ENCODE assay signal across 21 cellular contexts in the genomic region with DNA sequence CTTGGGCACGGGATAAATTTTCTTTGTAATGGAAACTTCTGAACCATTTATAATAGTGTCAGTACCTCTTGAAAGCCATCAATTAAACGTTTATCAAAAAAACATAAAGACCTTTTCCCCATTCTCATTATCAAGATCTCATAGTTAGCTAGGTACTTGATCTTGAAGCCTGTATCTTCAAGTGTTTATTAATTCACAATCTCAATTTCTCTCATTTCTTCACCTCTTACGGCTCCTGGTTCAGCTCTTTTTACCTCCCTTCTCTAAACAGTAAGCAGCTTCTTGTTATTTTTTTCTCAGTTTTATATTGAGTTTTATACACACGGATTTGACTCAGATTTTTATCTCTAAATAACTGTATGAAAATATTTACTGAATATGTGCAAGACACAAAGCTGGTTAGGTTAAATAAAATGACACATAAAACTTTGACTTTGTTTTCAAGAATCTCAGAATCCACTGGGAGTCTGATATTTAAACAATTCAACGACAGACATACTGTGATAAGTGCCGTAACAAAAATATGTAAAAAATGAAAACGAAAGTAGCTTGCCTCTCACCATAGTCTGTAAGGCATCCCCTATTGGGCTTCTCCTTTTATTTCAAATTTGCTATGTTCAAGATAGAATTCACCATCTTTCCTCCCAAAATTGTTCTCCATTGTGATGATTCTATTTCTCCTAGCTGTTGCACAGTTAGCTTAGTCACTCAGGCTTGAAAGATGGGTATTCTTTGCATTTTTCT.
DNase-seq lines count a peak whose midpoint lies in the region; ATAC-seq, FAIRE-seq and TF ChIP-seq lines count a peak whose summit lies in the region.
"Had no signal": no experiment of that assay in that cellular context is flagged by ENCODE, and none has a peak within 500 bp of the region (broad histone marks: within the 10 kb centered on the region; RNA-seq: fewer than 3 reads in every experiment).

No MANE protein-coding gene starts in this region.

- H3K27me3 ChIP-seq in SK-N-SH (ENCODE audit: insufficient read depth), result no peaks in the 10 kb centered on the region
- H3K27me3 ChIP-seq: BE2C, SJCRH30 had no signal

- no peaks in the 10 kb centered on the region for H3K9me3 ChIP-seq in SK-N-SH
- H3K9me3 ChIP-seq: A549, BE2C, SJCRH30 had no signal

- no peak for TF ChIP-seq RAD21 in SK-N-SH (IDR thresholded peaks at IDR 0.05; ENCODE audit: low read length)

- POLR2A ChIA-PET in SK-N-SH (lab: Yijun Ruan, JAX), result no interaction called here

- no peaks in the 10 kb centered on the region for H3K9me2 ChIP-seq in SK-N-SH

- peak; percentile 40 for FAIRE-seq in A204.1 (lab: Jason Lieb, UNC)
- FAIRE-seq: A549, D721Med, GM19239, HTR-8/SVneo had no signal

- TF ChIP-seq CTCF in SK-N-SH (IDR thresholded peaks at IDR 0.05), result no peak
- no peak for TF ChIP-seq CTCF in fibroblast of villous mesenchyme (IDR thresholded peaks at IDR 0.05; ENCODE audit: insufficient read depth, low read depth, low read length)

- H3K4me2 ChIP-seq in SK-N-SH, result no peak overlapping the region
- H3K4me2 ChIP-seq: A549, KMS-11 had no signal

- H3F3A ChIP-seq in SK-N-SH (replicated peaks; ENCODE audit: insufficient read depth), result no peaks in the 10 kb centered on the region

- no peaks in the 10 kb centered on the region for H3K79me2 ChIP-seq in SK-N-SH (ENCODE audit: insufficient read depth)

- H2AFZ ChIP-seq in SK-N-SH (ENCODE audit: low read depth), result peak overlapping the region; percentile 30; the same call in 1 of the 2 replicates

- no peak overlapping the region for H3K4me3 ChIP-seq in SK-N-SH (ENCODE audit: low read depth in 2 of 2, low read length in 1 of 2)
- H3K4me3 ChIP-seq in fibroblast of villous mesenchyme (ENCODE audit: low read depth, low read length), result no peak overlapping the region
- H3K4me3 ChIP-seq: A549, SJCRH30 had no signal

- WGBS in SK-N-SH (ENCODE audit: low lambda C conversion rate), result 51% methylated on average over 7 of the region's 7 CpGs

- DNase-seq in HT1080 (ENCODE audit: low read depth) (peak; percentile 20), SK-N-SH (no peak), fibroblast of villous mesenchyme (ENCODE audit: low read depth) (peak; percentile 7), cortex of kidney (lab: John Stamatoyannopoulos, UW) (no peak), cerebellar cortex (ENCODE audit: low spot score) (no peak)
- no peak for DNase-seq in stimulated activated naive CD4-positive, alpha-beta T cell (lab: John Stamatoyannopoulos, UW)
- DNase-seq: BE2C; GOT3; HCEC 1CT; NCI-H1694; NCI-H2081; NK-92 treated with Interleukin-12 subunit alpha and Interleukin-12 subunit beta, amount 100 ng/mL, for 24 hours; SJCRH30 had no signal

- H4K20me1 ChIP-seq in SK-N-SH (ENCODE audit: insufficient read depth), result no peaks in the 10 kb centered on the region

- TF ChIP-seq EP300 in SK-N-SH (IDR thresholded peaks at IDR 0.05; ENCODE audit: borderline replicate concordance in 1 of 2, low read depth in 1 of 2, low read length in 1 of 2), result no peak

- H3K4me1 ChIP-seq in SK-N-SH (ENCODE audit: control insufficient read depth in 1 of 2, insufficient read depth in 2 of 2, low read depth in 1 of 2, low read length in 1 of 2), result no peaks in the 10 kb centered on the region
- H3K4me1 ChIP-seq: A549, BE2C, SJCRH30 had no signal

- CTCF ChIA-PET in SK-N-SH (lab: Yijun Ruan, JAX), result interaction anchor here (0.7 to 0.8 kb wide), 2 partner anchors 19 to 28 kb away, joined by 3 to 4 read pairs; no protein-coding TSS in a partner anchor

- no peaks in the 10 kb centered on the region for H3K36me3 ChIP-seq in SK-N-SH (replicated peaks in 1 of 2; ENCODE audit: control insufficient read depth in 1 of 2, insufficient read depth in 2 of 2, low read length in 1 of 2)
- H3K36me3 ChIP-seq: BE2C, SJCRH30 had no signal

- H3K9ac ChIP-seq in SK-N-SH, result no peak overlapping the region
- H3K9ac ChIP-seq: KMS-11 had no signal

- H3K27ac ChIP-seq in SK-N-SH (ENCODE audit: low read depth in 2 of 2, low read length in 1 of 2), result no peak overlapping the region
- H3K27ac ChIP-seq: A549, KMS-11, SJCRH30 had no signal

- ATAC-seq in HG03108 (IDR thresholded peaks at IDR 0.05; ENCODE audit: unreplicated experiment), result no peak
- ATAC-seq: A549, Panc1 had no signal

TF ChIP-seq in SK-N-SH, 30 proteins besides CTCF, POLR2A, EP300 and RAD21:
- no peak for TF ChIP-seq MEF2A (IDR thresholded peaks at IDR 0.05; ENCODE audit: borderline replicate concordance, low read depth)
- TF ChIP-seq SIN3A (IDR thresholded peaks at IDR 0.05; ENCODE audit: borderline replicate concordance, low read depth, low read length), result no peak
- no peak for TF ChIP-seq RXRA (IDR thresholded peaks at IDR 0.05; ENCODE audit: borderline replicate concordance, low read depth)
- TF ChIP-seq RCOR1 (IDR thresholded peaks at IDR 0.05; ENCODE audit: low read length), result no peak
- TF ChIP-seq RFX5 (IDR thresholded peaks at IDR 0.05; ENCODE audit: low read length), result no peak
- TF ChIP-seq EZH2phosphoT487 (IDR thresholded peaks at IDR 0.05; ENCODE audit: borderline replicate concordance, low read depth), result no peak
- TF ChIP-seq, protein P1, sequence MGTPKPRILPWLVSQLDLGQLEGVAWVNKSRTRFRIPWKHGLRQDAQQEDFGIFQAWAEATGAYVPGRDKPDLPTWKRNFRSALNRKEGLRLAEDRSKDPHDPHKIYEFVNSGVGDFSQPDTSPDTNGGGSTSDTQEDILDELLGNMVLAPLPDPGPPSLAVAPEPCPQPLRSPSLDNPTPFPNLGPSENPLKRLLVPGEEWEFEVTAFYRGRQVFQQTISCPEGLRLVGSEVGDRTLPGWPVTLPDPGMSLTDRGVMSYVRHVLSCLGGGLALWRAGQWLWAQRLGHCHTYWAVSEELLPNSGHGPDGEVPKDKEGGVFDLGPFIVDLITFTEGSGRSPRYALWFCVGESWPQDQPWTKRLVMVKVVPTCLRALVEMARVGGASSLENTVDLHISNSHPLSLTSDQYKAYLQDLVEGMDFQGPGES (IDR thresholded peaks at IDR 0.05; ENCODE audit: low read depth, low read length), result no peak
- TF ChIP-seq JUND (IDR thresholded peaks at IDR 0.05), result no peak
- TF ChIP-seq NRF1 (IDR thresholded peaks at IDR 0.05; ENCODE audit: low read depth, low read length), result no peak
- TF ChIP-seq POLR2AphosphoS5 (IDR thresholded peaks at IDR 0.05; ENCODE audit: low read depth, low read length), result no peak
- TF ChIP-seq, protein P2, sequence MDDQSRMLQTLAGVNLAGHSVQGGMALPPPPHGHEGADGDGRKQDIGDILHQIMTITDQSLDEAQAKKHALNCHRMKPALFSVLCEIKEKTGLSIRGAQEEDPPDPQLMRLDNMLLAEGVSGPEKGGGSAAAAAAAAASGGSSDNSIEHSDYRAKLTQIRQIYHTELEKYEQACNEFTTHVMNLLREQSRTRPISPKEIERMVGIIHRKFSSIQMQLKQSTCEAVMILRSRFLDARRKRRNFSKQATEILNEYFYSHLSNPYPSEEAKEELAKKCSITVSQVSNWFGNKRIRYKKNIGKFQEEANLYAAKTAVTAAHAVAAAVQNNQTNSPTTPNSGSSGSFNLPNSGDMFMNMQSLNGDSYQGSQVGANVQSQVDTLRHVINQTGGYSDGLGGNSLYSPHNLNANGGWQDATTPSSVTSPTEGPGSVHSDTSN (IDR thresholded peaks at IDR 0.05), result no peak
- no peak for TF ChIP-seq CHD2 (IDR thresholded peaks at IDR 0.05; ENCODE audit: low read length, partially characterized antibody)
- TF ChIP-seq, protein P3, sequence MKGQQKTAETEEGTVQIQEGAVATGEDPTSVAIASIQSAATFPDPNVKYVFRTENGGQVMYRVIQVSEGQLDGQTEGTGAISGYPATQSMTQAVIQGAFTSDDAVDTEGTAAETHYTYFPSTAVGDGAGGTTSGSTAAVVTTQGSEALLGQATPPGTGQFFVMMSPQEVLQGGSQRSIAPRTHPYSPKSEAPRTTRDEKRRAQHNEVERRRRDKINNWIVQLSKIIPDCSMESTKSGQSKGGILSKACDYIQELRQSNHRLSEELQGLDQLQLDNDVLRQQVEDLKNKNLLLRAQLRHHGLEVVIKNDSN (IDR thresholded peaks at IDR 0.05; ENCODE audit: borderline replicate concordance, low read depth), result no peak
- TF ChIP-seq, protein P4, sequence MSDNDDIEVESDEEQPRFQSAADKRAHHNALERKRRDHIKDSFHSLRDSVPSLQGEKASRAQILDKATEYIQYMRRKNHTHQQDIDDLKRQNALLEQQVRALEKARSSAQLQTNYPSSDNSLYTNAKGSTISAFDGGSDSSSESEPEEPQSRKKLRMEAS (IDR thresholded peaks at IDR 0.05; ENCODE audit: low read depth), result no peak
- TF ChIP-seq MXI1 (IDR thresholded peaks at IDR 0.05; ENCODE audit: low read depth, low read length), result no peak
- TF ChIP-seq FOXM1 (IDR thresholded peaks at IDR 0.05; ENCODE audit: low read depth), result no peak
- TF ChIP-seq TEAD4 (IDR thresholded peaks at IDR 0.05; ENCODE audit: borderline replicate concordance, insufficient read depth), result no peak
- TF ChIP-seq, protein P5, sequence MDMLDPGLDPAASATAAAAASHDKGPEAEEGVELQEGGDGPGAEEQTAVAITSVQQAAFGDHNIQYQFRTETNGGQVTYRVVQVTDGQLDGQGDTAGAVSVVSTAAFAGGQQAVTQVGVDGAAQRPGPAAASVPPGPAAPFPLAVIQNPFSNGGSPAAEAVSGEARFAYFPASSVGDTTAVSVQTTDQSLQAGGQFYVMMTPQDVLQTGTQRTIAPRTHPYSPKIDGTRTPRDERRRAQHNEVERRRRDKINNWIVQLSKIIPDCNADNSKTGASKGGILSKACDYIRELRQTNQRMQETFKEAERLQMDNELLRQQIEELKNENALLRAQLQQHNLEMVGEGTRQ (IDR thresholded peaks at IDR 0.05; ENCODE audit: borderline replicate concordance, low read depth, low read length), result no peak

Comparison
In these comparisons a context has a peak if more than half of its experiments do, and no peak if none do; other contexts are left out.
1. DNase-seq: peak in HT1080 (single experiment) and fibroblast of villous mesenchyme (single experiment); none in SK-N-SH (single experiment), stimulated activated naive CD4-positive, alpha-beta T cell (0 of 6), cortex of kidney (single experiment) and cerebellar cortex (single experiment).